In the genomic region with DNA sequence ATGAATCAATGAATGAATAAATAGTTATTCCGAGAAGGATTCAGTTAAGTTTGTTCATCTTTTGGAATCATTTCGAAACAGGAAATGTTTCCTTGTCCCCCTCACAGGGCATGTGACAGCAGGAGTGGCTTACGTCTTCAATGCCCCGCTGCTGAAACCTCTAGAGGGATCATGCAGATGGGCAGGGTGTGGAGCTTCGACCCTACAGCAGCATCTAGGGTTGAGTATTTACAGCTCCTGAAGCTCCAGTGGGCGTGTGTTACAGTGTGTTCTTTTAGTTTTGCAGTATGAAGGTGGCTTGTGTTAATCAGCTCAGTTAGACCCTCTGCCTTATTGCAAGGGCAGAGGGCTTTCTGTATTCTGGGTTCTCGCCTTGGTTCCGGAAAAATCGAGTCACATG, we compare ENCODE assay signal across 15 cellular contexts. TPM values are rescaled to one million over a fixed set of nuclear protein-coding genes. Genes with fewer than 3 reads are reported as not detected.
"Had no signal": no experiment of that assay in that cellular context is flagged by ENCODE, and none has a peak within 500 bp of the region (broad histone marks: within the 10 kb centered on the region; RNA-seq: fewer than 3 reads in every experiment).

No MANE protein-coding gene starts in this region.

- DNase-seq: activated CD4-positive, alpha-beta T cell treated with anti-CD3 and anti-CD28 coated beads for 1 hour; activated CD4-positive, alpha-beta T cell treated with anti-CD3 and anti-CD28 coated beads, Interleukin-2, amount 50 U/mL, for 48 hours; activated CD8-positive, alpha-beta memory T cell treated with anti-CD3 and anti-CD28 coated beads, Interleukin-2, amount 10 ng/mL, durations not matched to agents 7 days and 5 days; activated effector memory CD4-positive, alpha-beta T cell treated with Interleukin-2 at 50 U/mL for 16 hours; activated T-cell treated with anti-CD3 and anti-CD28 coated beads, Interleukin-2, amount 50 U/mL, for 24 hours; brain microvascular endothelial cell; left lung; small intestine; SW 1271 had no signal

- H3K4me3 Mint-ChIP-seq: activated CD8-positive, alpha-beta memory T cell treated with anti-CD3 and anti-CD28 coated beads, Interleukin-2, amount 10 ng/mL, durations not matched to agents 7 days and 5 days; activated T-cell treated with anti-CD3 and anti-CD28 coated beads, Interleukin-2, amount 50 U/mL, for 24 hours; stimulated activated effector memory CD8-positive, alpha-beta T cell treated with anti-CD3 and anti-CD28 coated beads, Interleukin-12 subunit alpha, Interleukin-12 subunit beta, amount 100 ng/mL, for 72 hours; T-helper 2 cell treated with Interferon-gamma antibody and Interleukin-4, amounts not matched to agents 5 μg/mL and 100 μg/mL, for 36 hours had no signal

- H3K27ac ChIP-seq: brain microvascular endothelial cell, left lung, neutrophil, tibial nerve had no signal

- H3K27ac Mint-ChIP-seq: activated CD8-positive, alpha-beta memory T cell treated with anti-CD3 and anti-CD28 coated beads, Interleukin-2, amount 10 ng/mL, durations not matched to agents 7 days and 5 days; activated naive CD4-positive, alpha-beta T cell treated with anti-CD3 and anti-CD28 coated beads, Interleukin-2, amount 50 U/mL, for 72 hours; activated T-cell treated with anti-CD3 and anti-CD28 coated beads, Interleukin-2, amount 50 U/mL, for 24 hours; stimulated activated effector memory CD8-positive, alpha-beta T cell treated with anti-CD3 and anti-CD28 coated beads, Interleukin-12 subunit alpha, Interleukin-12 subunit beta, amount 100 ng/mL, for 72 hours; T-helper 2 cell treated with Interferon-gamma antibody and Interleukin-4, amounts not matched to agents 5 μg/mL and 100 μg/mL, for 36 hours had no signal

- H3K9me3 Mint-ChIP-seq: activated naive CD4-positive, alpha-beta T cell treated with anti-CD3 and anti-CD28 coated beads, Interleukin-2, amount 50 U/mL, for 72 hours; activated T-cell treated with anti-CD3 and anti-CD28 coated beads, Interleukin-2, amount 50 U/mL, for 24 hours; T-helper 2 cell treated with Interferon-gamma antibody and Interleukin-4, amounts not matched to agents 5 μg/mL and 100 μg/mL, for 36 hours had no signal

- H3K4me3 ChIP-seq: left lung, tibial nerve had no signal

- ATAC-seq: activated CD8-positive, alpha-beta memory T cell treated with anti-CD3 and anti-CD28 coated beads, Interleukin-2, amount 10 ng/mL, durations not matched to agents 7 days and 5 days; activated naive CD4-positive, alpha-beta T cell treated with anti-CD3 and anti-CD28 coated beads, Interleukin-2, amount 50 U/mL, for 72 hours; left lung; stimulated activated effector memory CD8-positive, alpha-beta T cell treated with anti-CD3 and anti-CD28 coated beads, Interleukin-12 subunit alpha, Interleukin-12 subunit beta, amount 100 ng/mL, for 72 hours had no signal

- H3K36me3 ChIP-seq: brain microvascular endothelial cell, esophagus muscularis mucosa, left lung, neutrophil, tibial nerve had no signal

- H3K27me3 Mint-ChIP-seq: activated CD8-positive, alpha-beta memory T cell treated with anti-CD3 and anti-CD28 coated beads, Interleukin-2, amount 10 ng/mL, durations not matched to agents 7 days and 5 days; activated T-cell treated with anti-CD3 and anti-CD28 coated beads, Interleukin-2, amount 50 U/mL, for 24 hours had no signal

- H3K36me3 Mint-ChIP-seq: activated CD8-positive, alpha-beta memory T cell treated with anti-CD3 and anti-CD28 coated beads, Interleukin-2, amount 10 ng/mL, durations not matched to agents 7 days and 5 days; activated naive CD4-positive, alpha-beta T cell treated with anti-CD3 and anti-CD28 coated beads, Interleukin-2, amount 50 U/mL, for 72 hours; stimulated activated effector memory CD8-positive, alpha-beta T cell treated with anti-CD3 and anti-CD28 coated beads, Interleukin-12 subunit alpha, Interleukin-12 subunit beta, amount 100 ng/mL, for 72 hours had no signal

- H3K4me1 Mint-ChIP-seq: activated CD8-positive, alpha-beta memory T cell treated with anti-CD3 and anti-CD28 coated beads, Interleukin-2, amount 10 ng/mL, durations not matched to agents 7 days and 5 days; stimulated activated effector memory CD8-positive, alpha-beta T cell treated with anti-CD3 and anti-CD28 coated beads, Interleukin-12 subunit alpha, Interleukin-12 subunit beta, amount 100 ng/mL, for 72 hours had no signal

- H3K27me3 ChIP-seq: brain microvascular endothelial cell, esophagus muscularis mucosa, left lung, neutrophil, tibial nerve had no signal

- H3K9me3 ChIP-seq: esophagus muscularis mucosa, left lung, neutrophil, tibial nerve had no signal

RNA-seq across cellular contexts. Expression of a gene that starts 2.6 kb away (rescaled TPM):
- total RNA-seq: activated CD8-positive, alpha-beta memory T cell treated with anti-CD3 and anti-CD28 coated beads, Interleukin-2, amount 10 ng/mL, durations not matched to agents 7 days and 5 days; activated naive CD4-positive, alpha-beta T cell treated with anti-CD3 and anti-CD28 coated beads, Interleukin-2, amount 50 U/mL, for 72 hours had no signal
